In the genomic region with DNA sequence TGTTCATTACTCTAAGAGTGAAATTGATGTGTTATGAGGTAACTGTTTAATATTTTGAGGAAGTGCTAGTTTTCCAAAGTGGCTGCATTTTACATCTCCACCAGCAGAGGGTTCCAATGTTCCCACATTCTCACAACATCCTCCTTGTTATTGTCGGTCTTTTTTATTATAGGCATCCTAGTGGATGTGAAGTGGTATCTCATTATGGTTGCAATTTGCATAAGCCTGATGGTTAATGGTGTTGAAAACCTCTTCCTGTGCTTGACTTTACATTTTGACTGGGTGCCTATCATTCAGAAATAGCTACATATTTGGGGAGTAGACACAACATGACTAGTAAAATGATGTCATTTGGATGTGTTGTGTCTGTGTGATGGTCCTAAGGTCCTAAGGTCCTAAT, we compare ENCODE assay signal across 8 cellular contexts.
DNase-seq lines count a peak whose midpoint lies in the region; ATAC-seq and TF ChIP-seq lines count a peak whose summit lies in the region.

No MANE protein-coding gene starts in this region.

- peak; percentile 46 for TF ChIP-seq CTCF in AG09309 (IDR thresholded peaks at IDR 0.05; ENCODE audit: control insufficient read depth, insufficient read depth, low read depth, low read length, missing control alignments)
- TF ChIP-seq CTCF in WI38 (IDR thresholded peaks at IDR 0.05; ENCODE audit: low read depth, low read length), result peak; percentile 15; the same call in 1 of the 2 replicates
- TF ChIP-seq CTCF in lower leg skin (IDR thresholded peaks at IDR 0.05), result no peak

- TF ChIP-seq POLR2A in lower leg skin (IDR thresholded peaks at IDR 0.05), result no peak

- DNase-seq in AG09309 (ENCODE audit: low read depth) (no peak), NCI-H1105 treated with DMSO at 0.1 percent for 48 hours (lab: John Stamatoyannopoulos, UW) (peak; percentile 44), kidney tubule cell (ENCODE audit: low spot score) (peak; percentile 59), lower leg skin (ENCODE audit: low spot score in 2 of 2) (no peak)
- no peak for DNase-seq in stimulated activated CD4-positive, alpha-beta T cell treated with anti-CD3 and anti-CD28 coated beads, Interleukin-4, amount 100 ng/mL, for 24 hours

- H3K4me3 ChIP-seq in AG09309 (ENCODE audit: control insufficient read depth, low read depth, low read length), result no peak overlapping the region
- no peak overlapping the region for H3K4me3 ChIP-seq in WI38 (ENCODE audit: low read depth, low read length)
- H3K4me3 ChIP-seq in lower leg skin (ENCODE audit: low read depth, poor library complexity, severe bottlenecking), result no peak overlapping the region

- ATAC-seq in GM18498 (IDR thresholded peaks at IDR 0.05; ENCODE audit: unreplicated experiment) (peak; percentile 68), HG02798 (IDR thresholded peaks at IDR 0.05; ENCODE audit: poor library complexity, unreplicated experiment) (peak; percentile 75)

- intact Hi-C loops in lower leg skin (cut with DNase I; ENCODE audit: low total_unique reads), result no loop called here

- WGBS in lower leg skin, 2 donors, result 2 to 4% methylated on average over 1 of the region's 1 CpG

Comparison
In these comparisons a context has a peak if more than half of its experiments do, and no peak if none do; other contexts are left out.
1. DNase-seq: peak in NCI-H1105 treated with DMSO at 0.1 percent for 48 hours (single experiment) and kidney tubule cell (single experiment); none in AG09309 (single experiment), stimulated activated CD4-positive, alpha-beta T cell treated with anti-CD3 and anti-CD28 coated beads, Interleukin-4, amount 100 ng/mL, for 24 hours (single experiment) and lower leg skin (0 of 2).
2. CTCF ChIP-seq: peak in AG09309 (single experiment) and WI38 (single experiment); none in lower leg skin (0 of 3).